ENCODE assay signal across 1 cellular context in genomic region chr1:172460901-172461315, GRCh38.
TF ChIP-seq lines count a peak whose summit lies in the region.

No MANE protein-coding gene starts in this region.

TF ChIP-seq in SK-N-SH treated with all-trans-retinoic acid at 6 μM for 48 hours, 23 proteins besides CTCF, POLR2A, EP300 and RAD21 (continued from another document):
- no peak for TF ChIP-seq PATZ1 (CRISPR knock-in tag; IDR thresholded peaks at IDR 0.05; ENCODE audit: borderline replicate concordance)
